ENCODE assay signal across 9 cellular contexts in the genomic region with DNA sequence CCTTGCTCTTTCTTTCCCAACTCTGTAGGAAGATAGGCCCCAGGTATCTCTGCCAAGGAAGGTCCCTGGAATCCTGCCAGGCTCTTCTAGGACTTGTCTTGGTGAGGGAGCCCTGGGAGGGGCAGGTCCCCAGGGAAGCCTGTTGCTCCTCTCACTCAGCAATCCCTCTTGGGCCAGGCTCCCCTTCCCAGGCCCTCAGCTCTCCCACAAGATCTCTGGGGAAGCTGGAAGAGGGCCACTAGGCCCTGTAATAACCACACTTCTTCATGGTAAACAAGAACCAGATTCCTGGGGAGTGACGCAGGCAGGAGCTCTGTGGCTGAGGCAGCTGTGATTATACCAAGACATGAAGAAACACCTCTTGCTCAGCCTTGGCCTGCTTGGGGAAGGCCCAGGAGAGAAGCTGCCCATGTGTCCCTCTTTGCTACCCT. TPM values are rescaled to one million over a fixed set of nuclear protein-coding genes. Genes with fewer than 3 reads are reported as not detected.
DNase-seq lines count a peak whose midpoint lies in the region; ATAC-seq and TF ChIP-seq lines count a peak whose summit lies in the region.
"Had no signal": no experiment of that assay in that cellular context is flagged by ENCODE, and none has a peak within 500 bp of the region (broad histone marks: within the 10 kb centered on the region; RNA-seq: fewer than 3 reads in every experiment).

No MANE protein-coding gene starts in this region.

- peak overlapping the region; percentile 44 for H3K27ac Mint-ChIP-seq in neural crest cell (ENCODE audit: unreplicated experiment)
- H3K27ac Mint-ChIP-seq in activated naive CD8-positive, alpha-beta T cell treated with anti-CD3 and anti-CD28 coated beads for 36 hours, result no peak overlapping the region

- no peaks in the 10 kb centered on the region for H3K36me3 Mint-ChIP-seq in neural crest cell (ENCODE audit: low read depth)
- no peaks in the 10 kb centered on the region for H3K36me3 Mint-ChIP-seq in activated naive CD8-positive, alpha-beta T cell treated with anti-CD3 and anti-CD28 coated beads for 36 hours

- TF ChIP-seq CTCF in AG04450 (IDR thresholded peaks at IDR 0.05; ENCODE audit: low read depth, low read length), result no peak
- no peak for TF ChIP-seq CTCF in neural crest cell (conservative IDR thresholded peaks at IDR 0.05)

- H3K9me3 Mint-ChIP-seq in neural crest cell, result no peaks in the 10 kb centered on the region
- H3K9me3 Mint-ChIP-seq in activated naive CD8-positive, alpha-beta T cell treated with anti-CD3 and anti-CD28 coated beads for 36 hours, result no peaks in the 10 kb centered on the region

- peaks cover 2% of the 10 kb centered on the region for H3K4me1 Mint-ChIP-seq in neural crest cell
- H3K4me1 Mint-ChIP-seq in activated naive CD8-positive, alpha-beta T cell treated with anti-CD3 and anti-CD28 coated beads for 36 hours, result peaks cover 9% of the 10 kb centered on the region

- no peak overlapping the region for H3K4me3 Mint-ChIP-seq in neural crest cell
- H3K4me3 Mint-ChIP-seq in activated naive CD8-positive, alpha-beta T cell treated with anti-CD3 and anti-CD28 coated beads for 36 hours, result no peak overlapping the region

- CTCF ChIA-PET in AG04450 (lab: Charles Lee), result interaction anchor here (1.2 to 5.8 kb wide), 5 partner anchors 11 to 238 kb away, joined by 4 to 104 read pairs (median 6); no protein-coding TSS in a partner anchor

- POLR2A ChIA-PET in AG04450 (lab: Yijun Ruan, JAX), result interaction anchor here (0.6 to 1.6 kb wide), 12 partner anchors 9 to 205 kb away, joined by 3 to 5 read pairs (median 4); a partner anchor contains a TSS

- H3K27ac ChIP-seq in AG04450 (ENCODE audit: low read depth, low read length), result peak overlapping the region; percentile 96
- peak overlapping the region; percentile 82 to 92 for H3K27ac ChIP-seq in esophagus (ENCODE audit: low read depth in 2 of 2, low read length in 1 of 2)

- H3K36me3 ChIP-seq in esophagus (ENCODE audit: control insufficient read depth in 2 of 2, insufficient read depth in 2 of 2, low read length in 1 of 2), result no peaks in the 10 kb centered on the region

- peak; percentile 98 for DNase-seq in AG04450 (ENCODE audit: low read depth, low spot score)
- peak; percentile 42 for DNase-seq in NCI-H2107 (lab: John Stamatoyannopoulos, UW)
- no peak for DNase-seq in neural crest cell (ENCODE audit: low read depth, low spot score)
- DNase-seq in activated naive CD8-positive, alpha-beta T cell treated with anti-CD3 and anti-CD28 coated beads for 36 hours, result no peak
- DNase-seq in activated T-cell treated with anti-CD3 and anti-CD28 coated beads for 4 hours, result no peak
- no peak for DNase-seq in foreskin melanocyte
- DNase-seq: activated effector memory CD4-positive, alpha-beta T cell treated with Interleukin-2 at 50 U/mL for 16 hours had no signal

- no peak for ATAC-seq in GM18861 (IDR thresholded peaks at IDR 0.05; ENCODE audit: unreplicated experiment)

- H3K4me1 ChIP-seq in esophagus (ENCODE audit: control insufficient read depth in 2 of 2, insufficient read depth in 2 of 2, low read length in 1 of 2), result peaks cover 4 to 8% of the 10 kb centered on the region in 2 donors

- peaks cover 5% of the 10 kb centered on the region for H3K27me3 Mint-ChIP-seq in neural crest cell (ENCODE audit: low read depth)
- no peaks in the 10 kb centered on the region for H3K27me3 Mint-ChIP-seq in activated naive CD8-positive, alpha-beta T cell treated with anti-CD3 and anti-CD28 coated beads for 36 hours

- peaks cover 3% of the 10 kb centered on the region for H3K27me3 ChIP-seq in AG04450 (ENCODE audit: control insufficient read depth, insufficient read depth, low read length)
- no peaks in the 10 kb centered on the region for H3K27me3 ChIP-seq in esophagus (ENCODE audit: control insufficient read depth in 1 of 2, insufficient read depth in 2 of 2, low read length in 2 of 2)

- H3K9me3 ChIP-seq in AG04450 (ENCODE audit: control insufficient read depth, insufficient read depth, low read length) (no peaks in the 10 kb centered on the region), esophagus (ENCODE audit: control insufficient read depth in 2 of 2, insufficient read depth in 1 of 2, low read depth in 1 of 2, low read length in 1 of 2) (no peaks in the 10 kb centered on the region)

- 22 to 27% methylated on average over 1 of the region's 1 CpG for WGBS in esophagus, 2 donors

- H3K4me3 ChIP-seq in AG04450 (ENCODE audit: low read depth, low read length) (no peak overlapping the region), esophagus (ENCODE audit: low read depth in 1 of 2, low read length in 2 of 2) (no peak overlapping the region)

RNA-seq across cellular contexts. Expression of a gene that starts 9.9 kb away (rescaled TPM):
- polyA plus RNA-seq in AG04450 (2011; rRNA removed), result 64.9 and 76.2 TPM in 2 replicates
- polyA minus RNA-seq in AG04450 (2011; rRNA and poly(A)+ RNA removed), result 67.5 and 79.1 TPM in 2 replicates
- polyA plus RNA-seq in esophagus, result 10 to 100 TPM; 28.0 to 35.1 TPM
- total RNA-seq in neural crest cell, result 77.7 and 78.7 TPM in 2 replicates
- total RNA-seq in activated naive CD8-positive, alpha-beta T cell treated with anti-CD3 and anti-CD28 coated beads for 36 hours, result 10 to 100 TPM; 53.5 to 57.8 TPM

RNA-seq across cellular contexts. Expression of a gene that starts 39.4 kb away (rescaled TPM):
- polyA plus RNA-seq in AG04450 (2011; rRNA removed), result 13.4 and 13.8 TPM in 2 replicates
- 11.4 and 16.4 TPM in 2 replicates for polyA minus RNA-seq in AG04450 (2011; rRNA and poly(A)+ RNA removed)
- 1 to 10 TPM in 1 of 2 donors, under 1 TPM in 1; 0.77 to 1.3 TPM for polyA plus RNA-seq in esophagus
- 12.5 and 13.3 TPM in 2 replicates for total RNA-seq in neural crest cell
- total RNA-seq in activated naive CD8-positive, alpha-beta T cell treated with anti-CD3 and anti-CD28 coated beads for 36 hours, result 1 to 10 TPM; 5.2 to 5.3 TPM

Comparison
In these comparisons a context has a peak if more than half of its experiments do, and no peak if none do; other contexts are left out.
1. DNase-seq: peak in AG04450 (single experiment) and NCI-H2107 (single experiment); none in neural crest cell (single experiment), activated naive CD8-positive, alpha-beta T cell treated with anti-CD3 and anti-CD28 coated beads for 36 hours (single experiment), activated T-cell treated with anti-CD3 and anti-CD28 coated beads for 4 hours (single experiment) and foreskin melanocyte (single experiment).